8 cellular contexts compared by ENCODE assay signal in the genomic region with DNA sequence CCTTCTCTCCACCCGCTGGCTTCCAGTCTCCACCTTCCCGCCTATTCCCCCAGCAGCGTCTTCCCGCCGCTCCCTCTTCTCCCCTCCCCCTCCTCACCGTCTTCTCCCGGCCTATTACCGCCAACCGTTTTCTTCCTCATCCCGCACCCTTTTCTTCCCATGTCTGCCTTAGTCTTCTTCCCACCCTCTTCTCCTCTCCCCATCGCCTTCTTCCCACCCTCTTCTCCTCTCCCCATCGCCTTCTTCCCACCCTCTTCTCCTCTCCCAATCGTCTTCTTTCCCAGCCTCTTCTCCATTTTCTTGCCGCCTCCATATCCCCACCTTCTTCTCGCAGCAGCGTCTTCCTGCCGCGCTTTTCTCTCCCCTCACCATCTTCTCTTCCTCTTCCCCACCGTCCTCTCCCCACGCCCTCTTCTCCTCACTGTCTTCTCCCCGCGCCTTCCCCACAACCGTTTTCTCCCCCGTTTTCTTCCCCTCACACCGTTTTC. TPM values are rescaled to one million over a fixed set of nuclear protein-coding genes. Genes with fewer than 3 reads are reported as not detected.
A peak's percentile ranks its signal among the peaks of the same experiment; 100 is the strongest.
DNase-seq lines count a peak whose midpoint lies in the region; ATAC-seq, FAIRE-seq and TF ChIP-seq lines count a peak whose summit lies in the region.
"Not testable (repeated sequence)": the region's sequence is repeated elsewhere in the genome, so short reads cannot be mapped to it uniquely, and the experiment has no call there.

No MANE protein-coding gene starts in this region.

- H3K27ac Mint-ChIP-seq in activated CD4-positive, alpha-beta memory T cell treated with anti-CD3 and anti-CD28 coated beads, Interleukin-2, amount 10 ng/mL, durations not matched to agents 7 days and 5 days, result peak overlapping the region; percentile 80
- peak overlapping the region; percentile 94 for H3K27ac Mint-ChIP-seq in nephron progenitor cell

- 1 to 2% (median 1%) methylated on average over 23 to 25 of the region's 25 CpGs for WGBS in heart left ventricle, 4 donors

- not testable (repeated sequence) for H3K9me3 Mint-ChIP-seq in activated CD4-positive, alpha-beta memory T cell treated with anti-CD3 and anti-CD28 coated beads, Interleukin-2, amount 10 ng/mL, durations not matched to agents 7 days and 5 days; nephron progenitor cell

- peak; percentile 14 for DNase-seq in Ammon's horn (ENCODE audit: low spot score)
- DNase-seq in H7, result not testable (repeated sequence)
- DNase-seq in NCI-H82 treated with DMSO at 0.1 percent for 48 hours (lab: John Stamatoyannopoulos, UW; ENCODE audit: unreplicated experiment), result peak; percentile 29
- DNase-seq in activated CD4-positive, alpha-beta memory T cell treated with anti-CD3 and anti-CD28 coated beads, Interleukin-2, amount 10 ng/mL, durations not matched to agents 7 days and 5 days, result peak; percentile 31
- peak; percentile 15 for DNase-seq in bronchial epithelial cell (ENCODE audit: low read depth)
- peak; percentile 27 to 56 (median 37) for DNase-seq in heart left ventricle
- DNase-seq in nephron progenitor cell, result peak; percentile 16
- DNase-seq in stimulated activated CD4-positive, alpha-beta T cell treated with anti-CD3 and anti-CD28 coated beads, Interleukin-4, amount 100 ng/mL, for 4 hours, result peak; percentile 5 to 14

- FAIRE-seq in bronchial epithelial cell (lab: Jason Lieb, UNC), result not testable (repeated sequence)

- not testable (repeated sequence) for H3K27me3 Mint-ChIP-seq in activated CD4-positive, alpha-beta memory T cell treated with anti-CD3 and anti-CD28 coated beads, Interleukin-2, amount 10 ng/mL, durations not matched to agents 7 days and 5 days; nephron progenitor cell (ENCODE audit: low read depth, poor library complexity)

- H3K9me3 ChIP-seq in heart left ventricle, result not testable (repeated sequence)

- peak overlapping the region; percentile 97 for H3K4me3 Mint-ChIP-seq in activated CD4-positive, alpha-beta memory T cell treated with anti-CD3 and anti-CD28 coated beads, Interleukin-2, amount 10 ng/mL, durations not matched to agents 7 days and 5 days
- H3K4me3 Mint-ChIP-seq in nephron progenitor cell, result peak overlapping the region; percentile 94

- POLR2A ChIA-PET in activated CD4-positive, alpha-beta memory T cell treated with anti-CD3 and anti-CD28 coated beads, Interleukin-2, amount 10 ng/mL, durations not matched to agents 7 days and 5 days (lab: Charles Lee), result not testable (repeated sequence)

- ATAC-seq in heart left ventricle, result peak; percentile 73 to 88 (median 84)

- peaks cover 24% of the 10 kb centered on the region for H3K4me1 Mint-ChIP-seq in activated CD4-positive, alpha-beta memory T cell treated with anti-CD3 and anti-CD28 coated beads, Interleukin-2, amount 10 ng/mL, durations not matched to agents 7 days and 5 days
- H3K4me1 Mint-ChIP-seq in nephron progenitor cell, result peaks cover 34% of the 10 kb centered on the region

- not testable (repeated sequence) for TF ChIP-seq POLR2A in heart left ventricle (IDR thresholded peaks at IDR 0.05)

- H3K36me3 Mint-ChIP-seq in activated CD4-positive, alpha-beta memory T cell treated with anti-CD3 and anti-CD28 coated beads, Interleukin-2, amount 10 ng/mL, durations not matched to agents 7 days and 5 days (ENCODE audit: low read depth); nephron progenitor cell (ENCODE audit: low read depth): not testable (repeated sequence)

- CTCF ChIA-PET in activated CD4-positive, alpha-beta memory T cell treated with anti-CD3 and anti-CD28 coated beads, Interleukin-2, amount 10 ng/mL, durations not matched to agents 7 days and 5 days (lab: Charles Lee), result not testable (repeated sequence)

- intact Hi-C loops in heart left ventricle (cut with DNase I), result not testable (repeated sequence)

- H3K36me3 ChIP-seq in H7 (replicated peaks; ENCODE audit: control insufficient read depth, insufficient read depth, low read length); bronchial epithelial cell (ENCODE audit: control insufficient read depth, insufficient read depth, low read length); heart left ventricle: not testable (repeated sequence)

- H3K27me3 ChIP-seq in H7 (ENCODE audit: control insufficient read depth, insufficient read depth, low read length); bronchial epithelial cell (ENCODE audit: control insufficient read depth, insufficient read depth, low read length); heart left ventricle: not testable (repeated sequence)

- TF ChIP-seq CTCF in bronchial epithelial cell (IDR thresholded peaks at IDR 0.05; ENCODE audit: insufficient read depth, low read length, severe bottlenecking); heart left ventricle (IDR thresholded peaks at IDR 0.05); nephron progenitor cell (IDR thresholded peaks at IDR 0.05): not testable (repeated sequence)

- H3K27ac ChIP-seq in heart left ventricle, result peak overlapping the region in 7 of 12 donors; percentile 29 to 82 (median 63)

- not testable (repeated sequence) for H3K4me1 ChIP-seq in heart left ventricle

- H3K4me3 ChIP-seq in H7 (ENCODE audit: insufficient read depth, low read depth, low read length) (peak overlapping the region; percentile 43), bronchial epithelial cell (ENCODE audit: low read depth, low read length) (peak overlapping the region; percentile 51), heart left ventricle (peak overlapping the region in 10 of 12 donors; percentile 36 to 53 (median 48))

RNA-seq across cellular contexts. Expression of a gene that starts 33.8 kb away (rescaled TPM):
- not detected in 2 replicates for total RNA-seq in H7 (2014; rRNA removed; shearing (Covaris generic))
- total RNA-seq in activated CD4-positive, alpha-beta memory T cell treated with anti-CD3 and anti-CD28 coated beads, Interleukin-2, amount 10 ng/mL, durations not matched to agents 7 days and 5 days, result not detected
- total RNA-seq in bronchial epithelial cell (10.3 and 14.6 TPM in 2 replicates), heart left ventricle (not detected)
- polyA plus RNA-seq in heart left ventricle, result not detected

RNA-seq across cellular contexts. Expression of a gene that starts 48.1 kb away (rescaled TPM):
- 76.3 and 85.7 TPM in 2 replicates for total RNA-seq in H7 (2014; rRNA removed; shearing (Covaris generic))
- total RNA-seq in activated CD4-positive, alpha-beta memory T cell treated with anti-CD3 and anti-CD28 coated beads, Interleukin-2, amount 10 ng/mL, durations not matched to agents 7 days and 5 days, result 10 to 100 TPM; 38.1 to 41.1 TPM
- total RNA-seq in bronchial epithelial cell, result 15.3 and 15.5 TPM in 2 replicates
- total RNA-seq in heart left ventricle, result 10 to 100 TPM in 2 of 9 donors, 1 to 10 TPM in 7; 3.8 to 15.5 (median 8.6) TPM
- 1 to 10 TPM; 5.1 to 7.1 TPM for polyA plus RNA-seq in heart left ventricle

Comparison
In these comparisons a context has a peak if more than half of its experiments do, and no peak if none do; other contexts are left out.
1. RNA of a gene that starts 33.8 kb away (total RNA-seq): 10.3 to 14.6 TPM in bronchial epithelial cell; not detected in H7, not detected in activated CD4-positive, alpha-beta memory T cell treated with anti-CD3 and anti-CD28 coated beads, Interleukin-2, amount 10 ng/mL, durations not matched to agents 7 days and 5 days and not detected in heart left ventricle; every median in the first group is over 10 times any median in the second.
2. Peak in every context shown above with its lines, with median percentiles within 50 percentile points of each other: H3K4me3 ChIP-seq.